ENCODE assay signal across 27 cellular contexts in the genomic region with DNA sequence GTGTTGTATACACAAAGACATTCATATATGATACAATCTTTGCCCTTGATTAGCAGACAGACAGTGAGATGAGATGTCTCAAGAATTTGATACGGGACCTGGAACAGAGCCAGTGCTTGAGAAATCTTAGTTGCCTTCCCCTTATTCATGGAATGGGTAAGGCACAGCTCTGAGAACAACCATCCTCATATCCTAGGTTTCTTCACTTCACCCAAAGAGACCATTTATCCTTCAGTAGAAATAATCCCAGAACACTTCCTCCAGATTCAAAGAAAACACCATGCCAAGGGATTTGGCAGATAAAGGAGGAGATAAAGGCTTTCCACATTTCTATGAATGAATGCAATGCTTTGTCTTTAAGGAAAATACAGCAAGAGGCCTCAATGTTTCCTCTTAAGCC. TPM values are rescaled to one million over a fixed set of nuclear protein-coding genes. Genes with fewer than 3 reads are reported as not detected.
DNase-seq lines count a peak whose midpoint lies in the region; ATAC-seq, FAIRE-seq and TF ChIP-seq lines count a peak whose summit lies in the region.
"Had no signal": no experiment of that assay in that cellular context is flagged by ENCODE, and none has a peak within 500 bp of the region (broad histone marks: within the 10 kb centered on the region; RNA-seq: fewer than 3 reads in every experiment).

No MANE protein-coding gene starts in this region.

- no peaks in the 10 kb centered on the region for H3K9me2 ChIP-seq in GM23248 (ENCODE audit: insufficient read depth)

- H3K27me3 Mint-ChIP-seq in neural progenitor cell (ENCODE audit: insufficient read depth, low read depth): peaks cover 4% of the 10 kb centered on the region
- H3K27me3 Mint-ChIP-seq: CD4-positive, alpha-beta memory T cell had no signal

- WGBS in GM23248 (ENCODE audit: low coverage in 1 of 2, low lambda C conversion rate in 2 of 2, missing lambda C conversion rate in 2 of 2), 2 experiments: 6 to 15% methylated on average over 1 of the region's 1 CpG
- WGBS in small intestine, 3 donors: 48 to 67% (median 61%) methylated on average over 1 of the region's 1 CpG

- no peak for FAIRE-seq in small intestine (lab: Jason Lieb, UNC)
- FAIRE-seq: A549, GM12891, GM18507, H1, HTR-8/SVneo had no signal

- H3K36me3 ChIP-seq in GM23248 (ENCODE audit: low read depth): no peaks in the 10 kb centered on the region
- H3K36me3 ChIP-seq in neural progenitor cell: no peaks in the 10 kb centered on the region
- H3K36me3 ChIP-seq in small intestine (ENCODE audit: control insufficient read depth in 2 of 2, insufficient read depth in 2 of 2, low read length in 2 of 2): no peaks in the 10 kb centered on the region
- H3K36me3 ChIP-seq: MG63, Peyer's patch had no signal

- no peaks in the 10 kb centered on the region for H4K20me1 ChIP-seq in GM23248 (ENCODE audit: insufficient read depth)
- H4K20me1 ChIP-seq in neural progenitor cell (ENCODE audit: low read depth): no peaks in the 10 kb centered on the region

- no peak overlapping the region for H3K4me3 Mint-ChIP-seq in neural progenitor cell
- H3K4me3 Mint-ChIP-seq: CD4-positive, alpha-beta memory T cell had no signal

- peaks cover 2% of the 10 kb centered on the region for H3K9me3 Mint-ChIP-seq in neural progenitor cell

- DNase-seq in GM23248 (peak; percentile 7), SK-MEL-5 (ENCODE audit: low read depth, low spot score) (peak; percentile 96), epithelial cell of esophagus (ENCODE audit: low read depth) (peak; percentile 30), neural progenitor cell (ENCODE audit: low spot score) (peak; percentile 13), small intestine (no peak), C1 segment of cervical spinal cord (lab: John Stamatoyannopoulos, UW) (no peak)
- DNase-seq: CD4-positive, alpha-beta memory T cell; DMS53; EL; IMR-90; MG63; NCI-H1048; NCI-H1436 treated with DMSO at 0.1 percent for 48 hours; NCI-H2029 treated with DMSO at 0.1 percent for 48 hours; NCI-H446 treated with DMSO at 0.1 percent for 48 hours; NCI-H69; Peyer's patch; Right ventricle myocardium superior had no signal

- H3K9me3 ChIP-seq in GM23248 (ENCODE audit: low read depth) (no peaks in the 10 kb centered on the region), neural progenitor cell (ENCODE audit: low read depth) (no peaks in the 10 kb centered on the region), small intestine (ENCODE audit: control insufficient read depth, low read depth) (no peaks in the 10 kb centered on the region)
- H3K9me3 ChIP-seq: A549, Peyer's patch had no signal

- H3K79me2 ChIP-seq in GM23248 (ENCODE audit: insufficient read depth) (no peaks in the 10 kb centered on the region), neural progenitor cell (ENCODE audit: low read depth) (no peaks in the 10 kb centered on the region)

- H2AFZ ChIP-seq in GM23248 (no peak overlapping the region), neural progenitor cell (replicated peaks) (no peak overlapping the region)

- ATAC-seq in GM18502 (IDR thresholded peaks at IDR 0.05; ENCODE audit: poor library complexity, unreplicated experiment): no peak
- ATAC-seq in GM19463 (IDR thresholded peaks at IDR 0.05; ENCODE audit: unreplicated experiment): no peak
- ATAC-seq: A549 had no signal

- H3F3A ChIP-seq in GM23248 (ENCODE audit: insufficient read depth) (no peaks in the 10 kb centered on the region), neural progenitor cell (ENCODE audit: low read depth) (no peaks in the 10 kb centered on the region)

- H3K4me2 ChIP-seq in GM23248 (ENCODE audit: unreplicated experiment) (no peak overlapping the region), neural progenitor cell (peak overlapping the region; percentile 37)
- H3K4me2 ChIP-seq: A549 had no signal

- H3K27ac ChIP-seq in GM23248 (no peak overlapping the region), neural progenitor cell (no peak overlapping the region), small intestine (ENCODE audit: low read depth in 1 of 2, low read length in 1 of 2) (no peak overlapping the region)
- H3K27ac ChIP-seq: A549, Peyer's patch, SK-N-MC had no signal

- no peaks in the 10 kb centered on the region for H3K4me1 ChIP-seq in GM23248 (ENCODE audit: insufficient read depth)
- H3K4me1 ChIP-seq in neural progenitor cell: peaks cover 13% of the 10 kb centered on the region
- H3K4me1 ChIP-seq in small intestine (ENCODE audit: control insufficient read depth in 2 of 2, insufficient read depth in 1 of 2, low read depth in 1 of 2, low read length in 1 of 2): no peaks in the 10 kb centered on the region
- H3K4me1 ChIP-seq: A549, Peyer's patch had no signal

- H3K9ac ChIP-seq in GM23248 (no peak overlapping the region), neural progenitor cell (no peak overlapping the region)

- H3K27ac Mint-ChIP-seq in neural progenitor cell: no peak overlapping the region
- H3K27ac Mint-ChIP-seq: CD4-positive, alpha-beta memory T cell had no signal

- in situ Hi-C loops in GM23248 (cut with MboI) (no loop called here), SK-MEL-5 (cut with HindIII; ENCODE audit: low pct_unique_long_range_greater_than_20kb, low sequenced_read_pairs) (no loop called here)

- no peaks in the 10 kb centered on the region for H3K36me3 Mint-ChIP-seq in neural progenitor cell
- H3K36me3 Mint-ChIP-seq: CD4-positive, alpha-beta memory T cell had no signal

- H3K27me3 ChIP-seq in GM23248 (replicated peaks; ENCODE audit: insufficient read depth): peaks cover 3% of the 10 kb centered on the region; the same call in 1 of the 2 replicates
- no peaks in the 10 kb centered on the region for H3K27me3 ChIP-seq in neural progenitor cell
- no peaks in the 10 kb centered on the region for H3K27me3 ChIP-seq in small intestine (ENCODE audit: control insufficient read depth in 2 of 2, insufficient read depth in 2 of 2, low read length in 2 of 2)
- H3K27me3 ChIP-seq: MG63, Peyer's patch had no signal

- H3K4me1 Mint-ChIP-seq in neural progenitor cell: peaks cover 10% of the 10 kb centered on the region
- H3K4me1 Mint-ChIP-seq: CD4-positive, alpha-beta memory T cell had no signal

- TF ChIP-seq CTCF in epithelial cell of esophagus (IDR thresholded peaks at IDR 0.05; ENCODE audit: insufficient read depth, low read depth, low read length, missing control alignments) (no peak), neural progenitor cell (IDR thresholded peaks at IDR 0.05) (no peak)

- H3K4me3 ChIP-seq in GM23248 (no peak overlapping the region), epithelial cell of esophagus (ENCODE audit: low read length) (no peak overlapping the region), neural progenitor cell (no peak overlapping the region), small intestine (ENCODE audit: low read depth in 1 of 2, low read length in 2 of 2) (no peak overlapping the region)
- H3K4me3 ChIP-seq: A549, MG63, Peyer's patch, SK-N-MC had no signal

RNA-seq across cellular contexts. Expression of a gene that starts 8.8 kb away (rescaled TPM):
- not detected in 2 replicates for total RNA-seq in GM23248 (2014; rRNA removed; shearing (Covaris generic))
- polyA plus RNA-seq in GM23248 (2016; fragmentation: Nextera tagmentation; extraction: Ambion mirVana) (not detected in 2 replicates), small intestine (not detected)
- total RNA-seq in SK-MEL-5 (2014; rRNA removed; shearing (Covaris generic)): not detected in 2 replicates
- polyA plus RNA-seq in SK-MEL-5 (2015; cell fraction: cytosol; rRNA removed): not detected in 2 replicates
- not detected in 2 replicates for polyA plus RNA-seq in SK-MEL-5 (2015; cell fraction: nucleus; rRNA removed)
- not detected in 2 replicates for total RNA-seq in neural progenitor cell (ENCODE audit: low replicate concordance)
- total RNA-seq: CD4-positive, alpha-beta memory T cell; H1; IMR-90; Peyer's patch; Right ventricle myocardium superior had no signal
- polyA plus RNA-seq: A549; BJ; CD4-positive, alpha-beta memory T cell; H1; IMR-90 had no signal

Comparison
In these comparisons a context has a peak if more than half of its experiments do, and no peak if none do; other contexts are left out.
1. DNase-seq: peak in GM23248 (single experiment), SK-MEL-5 (single experiment), epithelial cell of esophagus (single experiment) and neural progenitor cell (single experiment); none in small intestine (single experiment) and C1 segment of cervical spinal cord (0 of 14).